30 cellular contexts compared by ENCODE assay signal in genomic region chr20:38054647-38055046, GRCh38.
"Had no signal": no experiment of that assay in that cellular context is flagged by ENCODE, and none has a peak within 500 bp of the region (broad histone marks: within the 10 kb centered on the region; RNA-seq: fewer than 3 reads in every experiment).

No MANE protein-coding gene starts in this region.

- H3K27ac Mint-ChIP-seq: activated CD8-positive, alpha-beta T cell treated with anti-CD3 and anti-CD28 coated beads, Interleukin-2, amount 10 ng/mL, durations not matched to agents 7 days and 5 days; activated naive CD4-positive, alpha-beta T cell treated with anti-CD3 and anti-CD28 coated beads, Interleukin-2, amount 10 ng/mL, durations not matched to agents 7 days and 5 days had no signal

- H3K9me3 ChIP-seq: MG63, Peyer's patch, SJSA1 had no signal

- H3K4me1 ChIP-seq: Peyer's patch had no signal

- H3K27ac ChIP-seq: Peyer's patch, SJSA1 had no signal

- H3K27me3 Mint-ChIP-seq: activated CD4-positive, alpha-beta T cell treated with anti-CD3 and anti-CD28 coated beads, Interleukin-2, amount 10 ng/mL, durations not matched to agents 24 days and 14 days; activated naive CD4-positive, alpha-beta T cell treated with anti-CD3 and anti-CD28 coated beads, Interleukin-2, amount 10 ng/mL, durations not matched to agents 7 days and 5 days; activated naive CD8-positive, alpha-beta T cell; activated naive CD8-positive, alpha-beta T cell treated with anti-CD3 and anti-CD28 coated beads, Interleukin-2, amount 50 U/mL, for 24 hours; brain; IgD-negative memory B cell; T-cell had no signal

- DNase-seq: activated CD4-positive, alpha-beta T cell treated with anti-CD3 and anti-CD28 coated beads, Interleukin-2, amount 10 ng/mL, durations not matched to agents 24 days and 14 days; activated CD4-positive, alpha-beta T cell treated with anti-CD3 and anti-CD28 coated beads, Interleukin-2, amount 50 U/mL, for 48 hours; activated CD8-positive, alpha-beta T cell treated with anti-CD3 and anti-CD28 coated beads, Interleukin-2, amount 10 ng/mL, durations not matched to agents 7 days and 5 days; activated effector memory CD4-positive, alpha-beta T cell treated with Interleukin-2 at 50 U/mL for 16 hours; activated naive CD4-positive, alpha-beta T cell treated with anti-CD3 and anti-CD28 coated beads, Interleukin-2, amount 10 ng/mL, durations not matched to agents 7 days and 5 days; activated naive CD8-positive, alpha-beta T cell treated with anti-CD3 and anti-CD28 coated beads, Interleukin-2, amount 50 U/mL, for 24 hours; activated T-cell treated with anti-CD3 and anti-CD28 coated beads, Interleukin-2, amount 50 U/mL, for 48 hours; anterior cingulate cortex; central memory CD4-positive, alpha-beta T cell; Kasumi-1; KBM-7; MG63; NCI-H1048; NCI-H1436 treated with DMSO at 0.1 percent for 48 hours; NCI-H1694 treated with DMSO at 0.1 percent for 48 hours; NCI-H2029; NCI-H345; NCI-H524 treated with DMSO at 0.1 percent for 48 hours; NK-92 treated with Interleukin-12 subunit alpha and Interleukin-12 subunit beta, amount 100 ng/mL, for 24 hours; PC-3; Peyer's patch; RPMI8226; SHP77 treated with DMSO at 0.1 percent for 48 hours; T-cell; T1000 had no signal

- ATAC-seq: activated CD8-positive, alpha-beta T cell treated with anti-CD3 and anti-CD28 coated beads, Interleukin-2, amount 10 ng/mL, durations not matched to agents 7 days and 5 days; activated naive CD8-positive, alpha-beta T cell treated with anti-CD3 and anti-CD28 coated beads, Interleukin-2, amount 50 U/mL, for 24 hours; PC-3; SK-N-SH treated with all-trans-retinoic acid at 6 μM for 48 hours; T-cell had no signal

- H3K9me3 Mint-ChIP-seq: activated CD4-positive, alpha-beta T cell treated with anti-CD3 and anti-CD28 coated beads, Interleukin-2, amount 10 ng/mL, durations not matched to agents 24 days and 14 days; activated naive CD4-positive, alpha-beta T cell treated with anti-CD3 and anti-CD28 coated beads, Interleukin-2, amount 10 ng/mL, durations not matched to agents 7 days and 5 days; activated naive CD8-positive, alpha-beta T cell treated with anti-CD3 and anti-CD28 coated beads, Interleukin-2, amount 50 U/mL, for 24 hours; brain; IgD-negative memory B cell; T-cell had no signal

- H3K27me3 ChIP-seq: MG63, Peyer's patch, SJSA1 had no signal

- H3K4me3 ChIP-seq: MG63, Peyer's patch, SJSA1 had no signal

- H3K4me3 Mint-ChIP-seq: activated CD4-positive, alpha-beta T cell treated with anti-CD3 and anti-CD28 coated beads, Interleukin-2, amount 10 ng/mL, durations not matched to agents 24 days and 14 days; activated CD8-positive, alpha-beta T cell treated with anti-CD3 and anti-CD28 coated beads, Interleukin-2, amount 10 ng/mL, durations not matched to agents 7 days and 5 days; activated naive CD4-positive, alpha-beta T cell treated with anti-CD3 and anti-CD28 coated beads, Interleukin-2, amount 10 ng/mL, durations not matched to agents 7 days and 5 days; activated naive CD8-positive, alpha-beta T cell; activated naive CD8-positive, alpha-beta T cell treated with anti-CD3 and anti-CD28 coated beads, Interleukin-2, amount 50 U/mL, for 24 hours; brain; IgD-negative memory B cell; T-cell had no signal
